In genomic region chr17:20074489-20074888, GRCh38 we compare ENCODE assay signal across 2 cellular contexts.
TF ChIP-seq lines count a peak whose summit lies in the region.

No MANE protein-coding gene starts in this region.

TF ChIP-seq in GM12878, 131 proteins besides CTCF, POLR2A, EP300 and RAD21 (continued from another document):
- TF ChIP-seq IRF5 (IDR thresholded peaks at IDR 0.05; ENCODE audit: borderline replicate concordance), result no peak

TF ChIP-seq in WTC11, 78 proteins besides CTCF, POLR2A, EP300 and RAD21 (continued from another document):
- TF ChIP-seq IRF1 (CRISPR knock-in tag; IDR thresholded peaks at IDR 0.05), result no peak
- no peak for TF ChIP-seq TEAD1 (CRISPR knock-in tag; IDR thresholded peaks at IDR 0.05)
- TF ChIP-seq HMGA2 (CRISPR knock-in tag; IDR thresholded peaks at IDR 0.05), result no peak
- no peak for TF ChIP-seq IRF2 (CRISPR knock-in tag; IDR thresholded peaks at IDR 0.05; ENCODE audit: borderline replicate concordance, low read depth)
- TF ChIP-seq NFYB (CRISPR knock-in tag; conservative IDR thresholded peaks at IDR 0.05; ENCODE audit: low read depth), result no peak
- no peak for TF ChIP-seq JUN (CRISPR knock-in tag; IDR thresholded peaks at IDR 0.05)
- no peak for TF ChIP-seq ZNF416 (CRISPR knock-in tag; IDR thresholded peaks at IDR 0.05)
- TF ChIP-seq ZNF396 (CRISPR knock-in tag; IDR thresholded peaks at IDR 0.05; ENCODE audit: borderline replicate concordance), result no peak
- no peak for TF ChIP-seq ZNF317 (CRISPR knock-in tag; IDR thresholded peaks at IDR 0.05; ENCODE audit: borderline replicate concordance, low read depth)
- TF ChIP-seq OVOL2 (CRISPR knock-in tag; IDR thresholded peaks at IDR 0.05; ENCODE audit: borderline replicate concordance), result no peak
